In the genomic region with DNA sequence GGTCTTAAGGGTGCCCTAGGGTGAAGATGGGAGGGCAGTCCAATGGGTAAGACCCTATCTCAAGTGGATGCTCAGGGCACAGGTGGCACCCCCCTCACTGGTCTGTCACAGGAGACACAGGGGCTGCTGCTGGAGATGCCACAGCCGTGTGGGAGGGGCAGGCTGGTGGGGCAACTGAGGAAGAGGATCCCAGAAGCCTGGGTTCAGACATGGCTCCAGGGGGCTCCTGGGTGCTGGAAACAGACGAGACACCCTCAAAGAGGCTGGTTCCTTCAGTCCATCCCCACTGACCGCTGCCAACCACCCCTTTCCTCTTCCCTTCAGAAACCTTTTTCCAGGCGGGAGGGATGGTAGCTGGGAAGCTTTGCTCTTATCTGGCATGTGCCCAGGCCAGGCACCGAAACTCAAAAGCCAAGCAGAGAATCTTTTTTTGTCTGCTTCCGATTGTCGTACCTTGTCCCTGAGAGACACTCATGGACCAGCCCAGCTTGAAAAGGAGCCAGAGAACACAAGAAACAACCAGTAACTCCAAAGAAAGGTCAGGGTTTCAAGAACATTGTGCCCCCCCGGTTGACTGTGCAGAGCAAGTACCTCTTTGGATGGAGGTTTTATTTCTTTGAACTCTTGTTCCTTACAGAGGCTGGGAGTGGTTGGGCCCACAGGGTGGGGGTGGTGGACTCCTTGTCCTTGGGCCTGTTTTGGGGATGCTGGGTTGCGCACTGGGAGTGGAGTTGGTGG, we compare ENCODE assay signal across 11 cellular contexts. TPM values are rescaled to one million over a fixed set of nuclear protein-coding genes. Genes with fewer than 3 reads are reported as not detected.
"Had no signal": no experiment of that assay in that cellular context is flagged by ENCODE, and none has a peak within 500 bp of the region (broad histone marks: within the 10 kb centered on the region; RNA-seq: fewer than 3 reads in every experiment).

No MANE protein-coding gene starts in this region.

- H3K9me3 ChIP-seq: right lobe of liver had no signal

- H3K36me3 ChIP-seq: right lobe of liver had no signal

- H3K27me3 ChIP-seq: right lobe of liver had no signal

- ATAC-seq: activated CD8-positive, alpha-beta memory T cell treated with anti-CD3 and anti-CD28 coated beads, Interleukin-2, amount 10 ng/mL, durations not matched to agents 7 days and 5 days; activated T-cell treated with anti-CD3 and anti-CD28 coated beads, Interleukin-2, amount 50 U/mL, for 4 hours; esophagus mucosa; stimulated activated naive CD8-positive, alpha-beta T cell treated with anti-CD3 and anti-CD28 coated beads, Interleukin-15, Interleukin-2, amounts not matched to agents 100 U/mL and 50 U/mL, for 24 hours had no signal

- DNase-seq: activated CD4-positive, alpha-beta T cell treated with anti-CD3 and anti-CD28 coated beads for 1 hour; activated CD4-positive, alpha-beta T cell treated with anti-CD3 and anti-CD28 coated beads, Interleukin-2, amount 50 U/mL, for 48 hours; activated CD8-positive, alpha-beta memory T cell treated with anti-CD3 and anti-CD28 coated beads, Interleukin-2, amount 10 ng/mL, durations not matched to agents 7 days and 5 days; activated gamma-delta T cell; activated T-cell treated with anti-CD3 and anti-CD28 coated beads, Interleukin-2, amount 50 U/mL, for 4 hours; right lobe of liver; stimulated activated CD4-positive, alpha-beta T cell treated with anti-CD3 and anti-CD28 coated beads, Interleukin-12 subunit alpha, Interleukin-12 subunit beta, amount 100 ng/mL, for 4 hours; stimulated activated naive CD8-positive, alpha-beta T cell treated with anti-CD3 and anti-CD28 coated beads, Interleukin-15, Interleukin-2, amounts not matched to agents 100 U/mL and 50 U/mL, for 24 hours had no signal

- H3K27ac ChIP-seq: right lobe of liver had no signal

- H3K4me3 ChIP-seq: right lobe of liver had no signal

RNA-seq across cellular contexts. Expression of a gene that starts 28.5 kb away (rescaled TPM):
- total RNA-seq: activated CD8-positive, alpha-beta memory T cell treated with anti-CD3 and anti-CD28 coated beads, Interleukin-2, amount 10 ng/mL, durations not matched to agents 7 days and 5 days; activated T-cell treated with anti-CD3 and anti-CD28 coated beads, Interleukin-2, amount 50 U/mL, for 4 hours; fibroblast of villous mesenchyme had no signal

RNA-seq across cellular contexts. Expression of a gene that starts 54.5 kb away (rescaled TPM):
- polyA plus RNA-seq: neural cell had no signal
